In genomic region chr6:125790403-125791150, GRCh38 we compare ENCODE assay signal across 8 cellular contexts. TPM values are rescaled to one million over a fixed set of nuclear protein-coding genes. Genes with fewer than 3 reads are reported as not detected.
DNase-seq lines count a peak whose midpoint lies in the region; ATAC-seq and TF ChIP-seq lines count a peak whose summit lies in the region.

Gene NCOA7 (plus strand): TSS chr6:125790960. CDS start chr6:125815355, 24,395 bp downstream.

- peaks cover 63% of the 10 kb centered on the region for H3K4me1 Mint-ChIP-seq in activated naive CD4-positive, alpha-beta T cell treated with anti-CD3 and anti-CD28 coated beads, Interleukin-2, amount 50 U/mL, for 24 hours
- H3K4me1 Mint-ChIP-seq in osteocyte (ENCODE audit: unreplicated experiment) = peaks cover 54% of the 10 kb centered on the region

- peak within 1 kb of the TSS; percentile 87 for H3K27ac ChIP-seq in SK-N-MC
- peak within 1 kb of the TSS; percentile 95 to 99 for H3K27ac ChIP-seq in thoracic aorta

- no peaks in the 10 kb centered on the region for H3K27me3 ChIP-seq in thoracic aorta (replicated peaks; ENCODE audit: insufficient read depth)

- no peaks in the 10 kb centered on the region for H3K9me3 Mint-ChIP-seq in activated naive CD4-positive, alpha-beta T cell treated with anti-CD3 and anti-CD28 coated beads, Interleukin-2, amount 50 U/mL, for 24 hours
- no peaks in the 10 kb centered on the region for H3K9me3 Mint-ChIP-seq in osteocyte (ENCODE audit: unreplicated experiment)

- H3K4me1 ChIP-seq in thoracic aorta (ENCODE audit: control insufficient read depth in 1 of 2, low read depth in 2 of 2) = peaks cover 35 to 42% of the 10 kb centered on the region in 2 donors

- in situ Hi-C loops in KBM-7 (cut with MboI; ENCODE audit: low pct_unique_long_range_greater_than_20kb, low sequenced_read_pairs) = no loop called here

- H3K36me3 ChIP-seq in SK-N-MC (ENCODE audit: insufficient read depth, low read length) (peaks cover 10% of the 10 kb centered on the region; the same call in 1 of the 2 replicates), thoracic aorta (no peaks in the 10 kb centered on the region)

- H3K9ac ChIP-seq in SK-N-MC (ENCODE audit: insufficient read length) = peak within 1 kb of the TSS; percentile 76

- DNase-seq in EL = peak; percentile 77
- peak; percentile 82 for DNase-seq in KBM-7
- DNase-seq in SK-N-MC (ENCODE audit: low read depth, low spot score) = no peak
- DNase-seq in glomerular visceral epithelial cell (ENCODE audit: extremely low spot score) = peak; percentile 79
- peak; percentile 89 for DNase-seq in osteocyte (ENCODE audit: extremely low spot score, unreplicated experiment)
- no peak for DNase-seq in thoracic aorta (ENCODE audit: low spot score)

- peak within 1 kb of the TSS; percentile 98 for H3K27ac Mint-ChIP-seq in activated naive CD4-positive, alpha-beta T cell treated with anti-CD3 and anti-CD28 coated beads, Interleukin-2, amount 50 U/mL, for 24 hours
- H3K27ac Mint-ChIP-seq in osteocyte (ENCODE audit: unreplicated experiment) = peak within 1 kb of the TSS; percentile 96

- H3K9me3 ChIP-seq in SK-N-MC (ENCODE audit: low read depth, low read length) = no peaks in the 10 kb centered on the region
- H3K9me3 ChIP-seq in thoracic aorta = no peaks in the 10 kb centered on the region

- ATAC-seq in GM21723 (IDR thresholded peaks at IDR 0.05; ENCODE audit: unreplicated experiment) = peak; percentile 77
- ATAC-seq in thoracic aorta (ENCODE audit: insufficient number of reproducible peaks, low FRiP score, low read depth) = peak; percentile 65

- H3K4me3 ChIP-seq in SK-N-MC (peak within 1 kb of the TSS; percentile 91), thoracic aorta (peak within 1 kb of the TSS; percentile 97)

- no peaks in the 10 kb centered on the region for H3K27me3 Mint-ChIP-seq in activated naive CD4-positive, alpha-beta T cell treated with anti-CD3 and anti-CD28 coated beads, Interleukin-2, amount 50 U/mL, for 24 hours
- H3K27me3 Mint-ChIP-seq in osteocyte (ENCODE audit: unreplicated experiment) = no peaks in the 10 kb centered on the region

- no peak for TF ChIP-seq CTCF in osteocyte (IDR thresholded peaks at IDR 0.05)
- TF ChIP-seq CTCF in thoracic aorta (IDR thresholded peaks at IDR 0.05) = no peak

- peaks cover 14% of the 10 kb centered on the region for H3K36me3 Mint-ChIP-seq in activated naive CD4-positive, alpha-beta T cell treated with anti-CD3 and anti-CD28 coated beads, Interleukin-2, amount 50 U/mL, for 24 hours
- H3K36me3 Mint-ChIP-seq in osteocyte (ENCODE audit: unreplicated experiment) = peaks cover 5% of the 10 kb centered on the region

- H3K4me3 Mint-ChIP-seq in activated naive CD4-positive, alpha-beta T cell treated with anti-CD3 and anti-CD28 coated beads, Interleukin-2, amount 50 U/mL, for 24 hours = peak within 1 kb of the TSS; percentile 93
- peak within 1 kb of the TSS; percentile 85 for H3K4me3 Mint-ChIP-seq in osteocyte (ENCODE audit: unreplicated experiment)

RNA-seq across cellular contexts. Expression of gene NCOA7, which starts in this region (rescaled TPM):
- total RNA-seq in osteocyte (63.5 and 65.7 TPM in 2 replicates), thoracic aorta (10 to 100 TPM; 29.6 to 87.1 TPM)

Comparison
In these comparisons a context has a peak if more than half of its experiments do, and no peak if none do; other contexts are left out.
1. DNase-seq: peak in EL (single experiment), KBM-7 (single experiment), glomerular visceral epithelial cell (single experiment) and osteocyte (single experiment); none in SK-N-MC (single experiment) and thoracic aorta (single experiment).